In the genomic region with DNA sequence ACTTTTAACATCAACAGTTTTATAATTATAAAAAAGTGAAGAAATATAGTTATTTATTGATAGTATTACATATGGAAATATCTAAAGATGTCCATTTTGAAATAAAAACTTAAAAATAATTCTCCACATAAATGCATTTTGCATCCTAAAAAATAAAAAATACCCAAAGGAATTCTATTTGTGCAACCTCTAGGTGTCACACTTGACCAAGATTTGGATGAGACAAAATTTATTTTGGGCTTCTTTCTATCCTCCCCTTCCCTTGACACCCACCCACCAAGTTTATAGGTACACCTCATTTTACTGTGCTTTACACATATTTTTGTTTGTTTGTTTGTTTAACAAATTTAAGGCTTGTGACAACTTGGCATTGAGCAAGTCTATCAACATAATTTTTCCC, we compare ENCODE assay signal across 10 cellular contexts. TPM values are rescaled to one million over a fixed set of nuclear protein-coding genes. Genes with fewer than 3 reads are reported as not detected.
DNase-seq lines count a peak whose midpoint lies in the region; ATAC-seq, FAIRE-seq and TF ChIP-seq lines count a peak whose summit lies in the region.
"Had no signal": no experiment of that assay in that cellular context is flagged by ENCODE, and none has a peak within 500 bp of the region (broad histone marks: within the 10 kb centered on the region; RNA-seq: fewer than 3 reads in every experiment).

No MANE protein-coding gene starts in this region.

- no peaks in the 10 kb centered on the region for H3K9me3 ChIP-seq in MG63

- H3K27ac Mint-ChIP-seq in neural crest cell (ENCODE audit: unreplicated experiment), result no peak overlapping the region
- H3K27ac Mint-ChIP-seq: activated naive CD4-positive, alpha-beta T cell treated with anti-CD3 and anti-CD28 coated beads, Interleukin-2, amount 50 U/mL, for 24 hours; T-helper 17 cell had no signal

- H3K4me3 Mint-ChIP-seq in neural crest cell, result no peak overlapping the region
- H3K4me3 Mint-ChIP-seq: activated naive CD4-positive, alpha-beta T cell treated with anti-CD3 and anti-CD28 coated beads, Interleukin-2, amount 50 U/mL, for 24 hours; T-helper 17 cell had no signal

- DNase-seq in GM13977 (ENCODE audit: low spot score) (no peak), NCI-H2227 (lab: John Stamatoyannopoulos, UW; ENCODE audit: unreplicated experiment) (peak; percentile 19), cardiac fibroblast (ENCODE audit: low read depth in 2 of 2) (peak; percentile 16 to 23), neural crest cell (ENCODE audit: low read depth, low spot score) (no peak), MG63 (no peak), GM19239 (ENCODE audit: insufficient read length, low spot score) (no peak)
- no peak for DNase-seq in activated CD4-positive, CD25-positive, alpha-beta regulatory T cell treated with anti-CD3 and anti-CD28 coated beads, Interleukin-2, amount 50 U/mL, for 72 hours
- DNase-seq: T-helper 17 cell had no signal

- in situ Hi-C loops in GM13977 (cut with MboI; ENCODE audit: low pct_unique_long_range_greater_than_20kb, low sequenced_read_pairs, unreplicated experiment), result loop anchor here (25.0 kb wide), 1 partner anchor 477 kb away; no protein-coding TSS in a partner anchor

- peaks cover 16% of the 10 kb centered on the region for H3K27me3 Mint-ChIP-seq in neural crest cell (ENCODE audit: low read depth)

- TF ChIP-seq CTCF in GM13977 (IDR thresholded peaks at IDR 0.05; ENCODE audit: extremely low read depth, insufficient read depth, missing control alignments) (peak; percentile 13), cardiac fibroblast (IDR thresholded peaks at IDR 0.05; ENCODE audit: low read depth, low read length) (peak; percentile 3), neural crest cell (conservative IDR thresholded peaks at IDR 0.05) (peak; percentile 69)

- H3K9me3 Mint-ChIP-seq in neural crest cell, result no peaks in the 10 kb centered on the region

- FAIRE-seq in GM19239 (lab: Jason Lieb, UNC), result no peak

- no peak for ATAC-seq in GM19035 (IDR thresholded peaks at IDR 0.05; ENCODE audit: unreplicated experiment)
- ATAC-seq: T-helper 17 cell had no signal

- no peaks in the 10 kb centered on the region for H3K36me3 ChIP-seq in MG63

- H3K27me3 ChIP-seq in MG63, result peaks cover 24% of the 10 kb centered on the region

- H3K36me3 Mint-ChIP-seq in neural crest cell (ENCODE audit: low read depth), result no peaks in the 10 kb centered on the region
- H3K36me3 Mint-ChIP-seq: activated naive CD4-positive, alpha-beta T cell treated with anti-CD3 and anti-CD28 coated beads, Interleukin-2, amount 50 U/mL, for 24 hours had no signal

- peaks cover 22% of the 10 kb centered on the region for H3K4me1 Mint-ChIP-seq in neural crest cell

- no peak overlapping the region for H3K4me3 ChIP-seq in cardiac fibroblast (replicated peaks in 1 of 2; ENCODE audit: low read depth in 2 of 2, low read length in 2 of 2)
- H3K4me3 ChIP-seq in MG63, result no peak overlapping the region

RNA-seq across cellular contexts. Expression of gene THSD7A, which starts 3.3 kb away (rescaled TPM):
- total RNA-seq in neural crest cell, result 4.8 and 5.5 TPM in 2 replicates
- not detected in 2 replicates for total RNA-seq in MG63 (2014; rRNA removed; shearing (Covaris generic); ENCODE audit: low replicate concordance)

Comparison
In these comparisons a context has a peak if more than half of its experiments do, and no peak if none do; other contexts are left out.
1. DNase-seq: peak in NCI-H2227 (single experiment) and cardiac fibroblast (2 of 2); none in GM13977 (single experiment), neural crest cell (single experiment), MG63 (single experiment), GM19239 (single experiment) and activated CD4-positive, CD25-positive, alpha-beta regulatory T cell treated with anti-CD3 and anti-CD28 coated beads, Interleukin-2, amount 50 U/mL, for 72 hours (single experiment).
2. CTCF ChIP-seq: peak in every context shown above with its lines; median percentile 69 in neural crest cell; 13 in GM13977; 3 in cardiac fibroblast.